1 cellular context compared by ENCODE assay signal in genomic region chr9:126793686-126794417, GRCh38.
TF ChIP-seq lines count a peak whose summit lies in the region.

No MANE protein-coding gene starts in this region.

TF ChIP-seq in HCT116, 20 proteins besides CTCF, POLR2A, EP300 and RAD21 (continued from another document):
- TF ChIP-seq YY1 (IDR thresholded peaks at IDR 0.05; ENCODE audit: extremely low read depth, insufficient replicate concordance, low read depth, low read length) (no peak), EGR1 (IDR thresholded peaks at IDR 0.05; ENCODE audit: low read depth) (no peak), ATF3 (IDR thresholded peaks at IDR 0.05) (no peak), POLR2AphosphoS5 (IDR thresholded peaks at IDR 0.05; ENCODE audit: low read depth, low read length) (no peak), REST (IDR thresholded peaks at IDR 0.05; ENCODE audit: low read depth) (no peak), SRF (IDR thresholded peaks at IDR 0.05; ENCODE audit: low read depth) (no peak)
TF ChIP-seq in HCT116: peak in this region for 0.
